ENCODE assay signal across 19 cellular contexts in genomic region chr21:28148400-28149064, GRCh38.
A peak's percentile ranks its signal among the peaks of the same experiment; 100 is the strongest.
DNase-seq lines count a peak whose midpoint lies in the region; ATAC-seq, FAIRE-seq and TF ChIP-seq lines count a peak whose summit lies in the region.
"Had no signal": no experiment of that assay in that cellular context is flagged by ENCODE, and none has a peak within 500 bp of the region (broad histone marks: within the 10 kb centered on the region; RNA-seq: fewer than 3 reads in every experiment).

No MANE protein-coding gene starts in this region.

- DNase-seq in Right ventricle myocardium inferior (ENCODE audit: missing footprints) (no peak), cardiac septum (ENCODE audit: low spot score) (no peak), bronchial epithelial cell (ENCODE audit: low read depth) (peak; percentile 39), iris pigment epithelial cell (ENCODE audit: low read depth) (peak; percentile 34), thyroid gland (peak; percentile 30 to 58), DMS53 treated with DMSO at 0.1 percent for 48 hours (lab: John Stamatoyannopoulos, UW; ENCODE audit: unreplicated experiment) (no peak), natural killer cell (no peak)
- no peak for DNase-seq in activated effector memory CD4-positive, alpha-beta T cell treated with anti-CD3 and anti-CD28 coated beads, Interleukin-2, amount 50 U/mL, for 16 hours
- DNase-seq: activated naive CD8-positive, alpha-beta T cell treated with anti-CD3 and anti-CD28 coated beads for 36 hours; activated T-cell treated with anti-CD3 and anti-CD28 coated beads for 4 hours; CD8-positive, alpha-beta T cell; cerebellar nuclear complex; naive thymus-derived CD4-positive, alpha-beta T cell; NCI-H1436 treated with DMSO at 0.1 percent for 48 hours; NCI-H526; T-helper 17 cell had no signal

- H3K27ac Mint-ChIP-seq in natural killer cell = no peak overlapping the region
- H3K27ac Mint-ChIP-seq: activated naive CD8-positive, alpha-beta T cell treated with anti-CD3 and anti-CD28 coated beads for 36 hours; CD8-positive, alpha-beta T cell; naive thymus-derived CD4-positive, alpha-beta T cell; T-helper 17 cell had no signal

- H3K4me1 ChIP-seq in thyroid gland = peaks cover 0 to 6% of the 10 kb centered on the region in 2 donors
- H3K4me1 ChIP-seq: A549 had no signal

- intact Hi-C loops in Right ventricle myocardium inferior (cut with DNase I) (no loop called here), cardiac septum (cut with DNase I) (no loop called here), thyroid gland (cut with DNase I) (no loop called here), natural killer cell (cut with micrococcal nuclease) (no loop called here)

- no peak overlapping the region for H3K27ac ChIP-seq in thyroid gland
- H3K27ac ChIP-seq: A549, KMS-11 had no signal

- 63 to 74% methylated on average over 4 of the region's 4 CpGs for WGBS in thyroid gland, 2 donors

- H3K4me3 ChIP-seq in bronchial epithelial cell (ENCODE audit: low read depth, low read length) (no peak overlapping the region), thyroid gland (replicated peaks in 1 of 3) (no peak overlapping the region)
- H3K4me3 ChIP-seq: A549 had no signal

- no peaks in the 10 kb centered on the region for H3K9me3 Mint-ChIP-seq in natural killer cell
- H3K9me3 Mint-ChIP-seq: activated naive CD8-positive, alpha-beta T cell treated with anti-CD3 and anti-CD28 coated beads for 36 hours; CD8-positive, alpha-beta T cell had no signal

- H3K27me3 Mint-ChIP-seq in natural killer cell (ENCODE audit: low read depth in 2 of 2) = no peaks in the 10 kb centered on the region
- H3K27me3 Mint-ChIP-seq: activated naive CD8-positive, alpha-beta T cell treated with anti-CD3 and anti-CD28 coated beads for 36 hours; naive thymus-derived CD4-positive, alpha-beta T cell; T-helper 17 cell had no signal

- peak; percentile 90 for ATAC-seq in Right ventricle myocardium inferior
- ATAC-seq in natural killer cell = no peak
- ATAC-seq: A549; CD8-positive, alpha-beta T cell; naive thymus-derived CD4-positive, alpha-beta T cell; T-helper 17 cell had no signal

- H3K36me3 ChIP-seq in bronchial epithelial cell (ENCODE audit: control insufficient read depth, insufficient read depth, low read length) = no peaks in the 10 kb centered on the region
- no peaks in the 10 kb centered on the region for H3K36me3 ChIP-seq in thyroid gland

- H3K4me1 Mint-ChIP-seq in natural killer cell = no peaks in the 10 kb centered on the region
- H3K4me1 Mint-ChIP-seq: activated naive CD8-positive, alpha-beta T cell treated with anti-CD3 and anti-CD28 coated beads for 36 hours; naive thymus-derived CD4-positive, alpha-beta T cell; T-helper 17 cell had no signal

- no peaks in the 10 kb centered on the region for H3K36me3 Mint-ChIP-seq in natural killer cell
- H3K36me3 Mint-ChIP-seq: activated naive CD8-positive, alpha-beta T cell treated with anti-CD3 and anti-CD28 coated beads for 36 hours; CD8-positive, alpha-beta T cell; naive thymus-derived CD4-positive, alpha-beta T cell had no signal

- no peak overlapping the region for H3K4me3 Mint-ChIP-seq in natural killer cell
- H3K4me3 Mint-ChIP-seq: activated naive CD8-positive, alpha-beta T cell treated with anti-CD3 and anti-CD28 coated beads for 36 hours; CD8-positive, alpha-beta T cell; naive thymus-derived CD4-positive, alpha-beta T cell; T-helper 17 cell had no signal

- TF ChIP-seq CTCF in bronchial epithelial cell (IDR thresholded peaks at IDR 0.05; ENCODE audit: insufficient read depth, low read length, severe bottlenecking) (no peak), thyroid gland (IDR thresholded peaks at IDR 0.05) (no peak), natural killer cell (IDR thresholded peaks at IDR 0.05) (no peak)

- FAIRE-seq in bronchial epithelial cell (lab: Jason Lieb, UNC) = no peak
- FAIRE-seq: A549, GM12892 had no signal

- H3K27me3 ChIP-seq in bronchial epithelial cell (ENCODE audit: control insufficient read depth, insufficient read depth, low read length) (no peaks in the 10 kb centered on the region), thyroid gland (no peaks in the 10 kb centered on the region)

- no peaks in the 10 kb centered on the region for H3K9me3 ChIP-seq in thyroid gland
- H3K9me3 ChIP-seq: A549 had no signal

- no peak for TF ChIP-seq POLR2A in thyroid gland (IDR thresholded peaks at IDR 0.05)

Comparison
In these comparisons a context has a peak if more than half of its experiments do, and no peak if none do; other contexts are left out.
1. DNase-seq: peak in bronchial epithelial cell (single experiment), iris pigment epithelial cell (single experiment) and thyroid gland (2 of 2); none in Right ventricle myocardium inferior (single experiment), cardiac septum (single experiment), DMS53 treated with DMSO at 0.1 percent for 48 hours (single experiment), natural killer cell (single experiment) and activated effector memory CD4-positive, alpha-beta T cell treated with anti-CD3 and anti-CD28 coated beads, Interleukin-2, amount 50 U/mL, for 16 hours (single experiment).